Comparison of ENCODE assay signal across 8 cellular contexts in genomic region chr19:33168528-33168927, GRCh38. TPM values are rescaled to one million over a fixed set of nuclear protein-coding genes. Genes with fewer than 3 reads are reported as not detected.
"Had no signal": no experiment of that assay in that cellular context is flagged by ENCODE, and none has a peak within 500 bp of the region (broad histone marks: within the 10 kb centered on the region; RNA-seq: fewer than 3 reads in every experiment).

No MANE protein-coding gene starts in this region.

- ATAC-seq: GM12878 had no signal

- FAIRE-seq: G401.6, GM12878, GM12891, GM12892, GM18507, GM19239 had no signal

- H3K4me3 ChIP-seq: GM12878 had no signal

- DNase-seq: GDM1, GF-D8 had no signal

RNA-seq across cellular contexts. Expression of gene SLC7A10, which starts 57.1 kb away (rescaled TPM):
- polyA plus RNA-seq: GM12878 had no signal
